In the genomic region with DNA sequence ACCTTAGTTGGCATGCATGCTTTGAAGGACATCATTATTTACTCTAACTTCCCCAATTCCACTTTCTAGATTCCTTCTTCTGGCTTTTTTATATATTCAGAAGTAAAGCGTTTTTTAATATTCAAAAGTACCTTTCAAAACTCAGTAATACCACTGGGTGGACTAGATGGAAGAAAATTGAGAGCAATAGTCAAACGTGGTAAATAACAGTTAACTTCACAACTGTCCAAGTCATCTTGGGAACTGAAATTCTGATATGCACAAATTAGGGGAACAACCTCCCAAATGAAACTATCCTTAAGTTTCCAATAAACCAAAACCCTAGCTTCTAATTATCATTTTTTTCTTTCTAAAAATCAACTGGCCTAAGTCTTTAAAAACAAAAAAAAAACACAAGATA, we compare ENCODE assay signal across 11 cellular contexts. TPM values are rescaled to one million over a fixed set of nuclear protein-coding genes. Genes with fewer than 3 reads are reported as not detected.
A peak's percentile ranks its signal among the peaks of the same experiment; 100 is the strongest.
DNase-seq lines count a peak whose midpoint lies in the region; ATAC-seq and TF ChIP-seq lines count a peak whose summit lies in the region.
"Had no signal": no experiment of that assay in that cellular context is flagged by ENCODE, and none has a peak within 500 bp of the region (broad histone marks: within the 10 kb centered on the region; RNA-seq: fewer than 3 reads in every experiment).

No MANE protein-coding gene starts in this region.

- TF ChIP-seq CTCF in foreskin keratinocyte (conservative IDR thresholded peaks at IDR 0.05) (no peak), type B pancreatic cell (conservative IDR thresholded peaks at IDR 0.05) (no peak)

- CTCF ChIA-PET in activated naive CD4-positive, alpha-beta T cell treated with anti-CD3 and anti-CD28 coated beads for 36 hours (lab: Charles Lee) = interaction anchor here (0.5 to 1.0 kb wide), 4 partner anchors 45 to 86 kb away, joined by 3 to 8 read pairs (median 5); no protein-coding TSS in a partner anchor

- ATAC-seq in foreskin keratinocyte (no peak), HG03097 (IDR thresholded peaks at IDR 0.05; ENCODE audit: low FRiP score, unreplicated experiment) (no peak)

- peak overlapping the region; percentile 74 for H3K4me3 Mint-ChIP-seq in activated naive CD4-positive, alpha-beta T cell treated with anti-CD3 and anti-CD28 coated beads for 36 hours
- peak overlapping the region; percentile 71 for H3K4me3 Mint-ChIP-seq in type B pancreatic cell

- no peak overlapping the region for H3K9ac ChIP-seq in SK-N-MC (ENCODE audit: insufficient read length)

- H3K27ac ChIP-seq in SK-N-MC (no peak overlapping the region), foreskin keratinocyte (peak overlapping the region; percentile 24)
- H3K27ac ChIP-seq: epithelial cell of prostate had no signal

- peak overlapping the region; percentile 99 for H3K27ac Mint-ChIP-seq in activated naive CD4-positive, alpha-beta T cell treated with anti-CD3 and anti-CD28 coated beads for 36 hours
- H3K27ac Mint-ChIP-seq in type B pancreatic cell = peak overlapping the region; percentile 79

- peaks cover 31% of the 10 kb centered on the region for H3K36me3 ChIP-seq in SK-N-MC (ENCODE audit: insufficient read depth, low read length)

- peak overlapping the region; percentile 30; the same call in 1 of the 2 replicates for H3K4me3 ChIP-seq in SK-N-MC

- H3K27me3 Mint-ChIP-seq in activated naive CD4-positive, alpha-beta T cell treated with anti-CD3 and anti-CD28 coated beads for 36 hours (ENCODE audit: low read depth) = no peaks in the 10 kb centered on the region
- no peaks in the 10 kb centered on the region for H3K27me3 Mint-ChIP-seq in type B pancreatic cell

- peaks cover 38% of the 10 kb centered on the region for H3K4me1 ChIP-seq in foreskin keratinocyte

- H3K9me3 ChIP-seq in SK-N-MC (ENCODE audit: low read depth, low read length) = no peaks in the 10 kb centered on the region

- H3K9me3 Mint-ChIP-seq in activated naive CD4-positive, alpha-beta T cell treated with anti-CD3 and anti-CD28 coated beads for 36 hours = no peaks in the 10 kb centered on the region
- H3K9me3 Mint-ChIP-seq in type B pancreatic cell = peaks cover 12% of the 10 kb centered on the region

- intact Hi-C loops in activated naive CD4-positive, alpha-beta T cell treated with anti-CD3 and anti-CD28 coated beads for 36 hours (cut with micrococcal nuclease) = loop anchor here (1.0 to 5.0 kb wide), 4 partner anchors 9 to 110 kb away; partner anchors contain the start of gene SINHCAF

- peaks cover 75% of the 10 kb centered on the region for H3K4me1 Mint-ChIP-seq in activated naive CD4-positive, alpha-beta T cell treated with anti-CD3 and anti-CD28 coated beads for 36 hours (ENCODE audit: low read depth)
- H3K4me1 Mint-ChIP-seq in type B pancreatic cell (ENCODE audit: unreplicated experiment) = peaks cover 37% of the 10 kb centered on the region

- H3K27me3 ChIP-seq in foreskin keratinocyte = no peaks in the 10 kb centered on the region

- DNase-seq in activated naive CD4-positive, alpha-beta T cell treated with anti-CD3 and anti-CD28 coated beads for 36 hours = no peak
- no peak for DNase-seq in activated naive CD4-positive, alpha-beta T cell treated with Interleukin-2 at 50 U/mL for 16 hours
- DNase-seq in SK-N-MC (ENCODE audit: low read depth, low spot score) (no peak), foreskin keratinocyte (no peak), type B pancreatic cell (ENCODE audit: extremely low spot score, unreplicated experiment) (no peak), NCI-H2029 (lab: John Stamatoyannopoulos, UW) (no peak)
- no peak for DNase-seq in effector CD8-positive, alpha-beta T cell (lab: John Stamatoyannopoulos, UW)
- DNase-seq: DMS 273 treated with DMSO at 0.1 percent for 48 hours; stimulated activated CD4-positive, alpha-beta T cell treated with anti-CD3 and anti-CD28 coated beads, Interleukin-4, amount 100 ng/mL, for 1 hour had no signal

- peaks cover 26% of the 10 kb centered on the region for H3K36me3 Mint-ChIP-seq in activated naive CD4-positive, alpha-beta T cell treated with anti-CD3 and anti-CD28 coated beads for 36 hours (ENCODE audit: low read depth)
- peaks cover 31% of the 10 kb centered on the region for H3K36me3 Mint-ChIP-seq in type B pancreatic cell

RNA-seq across cellular contexts. Expression of gene SINHCAF, which starts 9.0 kb away (rescaled TPM):
- 100 to 1,000 TPM; 158 to 169 TPM for total RNA-seq in activated naive CD4-positive, alpha-beta T cell treated with anti-CD3 and anti-CD28 coated beads for 36 hours
- total RNA-seq in foreskin keratinocyte (62.1 and 66.6 TPM in 2 replicates), type B pancreatic cell (ENCODE audit: low replicate concordance) (154 and 285 TPM in 2 replicates)
- 28.9 and 35.1 TPM in 2 replicates for polyA plus RNA-seq in foreskin keratinocyte
